In genomic region chr3:46935168-46935858, GRCh38 we compare ENCODE assay signal across 8 cellular contexts. TPM values are rescaled to one million over a fixed set of nuclear protein-coding genes. Genes with fewer than 3 reads are reported as not detected.
DNase-seq lines count a peak whose midpoint lies in the region; ATAC-seq, FAIRE-seq and TF ChIP-seq lines count a peak whose summit lies in the region.

No MANE protein-coding gene starts in this region.

- H4K20me1 ChIP-seq in HepG2 (ENCODE audit: insufficient read depth, low read length), result peaks cover 25% of the 10 kb centered on the region

- H3K4me1 ChIP-seq in HepG2 (ENCODE audit: insufficient read depth, low read length) (peaks cover 92% of the 10 kb centered on the region), tibial artery (peaks cover 6 to 71% (median 67%) of the 10 kb centered on the region in 4 donors)

- peak in 1 of 2 experiments; percentile 31; a peak in 1 of 4 replicates for TF ChIP-seq EP300 in HepG2 (IDR thresholded peaks at IDR 0.05; ENCODE audit: low read depth in 2 of 2, low read length in 2 of 2)
- TF ChIP-seq EP300 in HepG2 (CRISPR knock-in tag; IDR thresholded peaks at IDR 0.05; ENCODE audit: borderline replicate concordance), result no peak

- peaks cover 61% of the 10 kb centered on the region for H3K4me1 Mint-ChIP-seq in Calu3 (ENCODE audit: low read depth, unreplicated experiment)

- H3K36me3 ChIP-seq in HepG2 (replicated peaks in 1 of 2; ENCODE audit: control insufficient read depth in 1 of 2, insufficient read depth in 2 of 2, low read length in 2 of 2) (peaks cover 16 to 59% of the 10 kb centered on the region in 2 experiments), tibial artery (peaks cover 6 to 38% (median 24%) of the 10 kb centered on the region in 3 donors)

- WGBS in HepG2 (ENCODE audit: low lambda C conversion rate), result 77% methylated on average over 5 of the region's 7 CpGs

- in situ Hi-C loops in HepG2 (cut with HindIII; ENCODE audit: extremely low pct_ligation_motif_present, low pct_unique_long_range_greater_than_20kb), result no loop called here

- CTCF ChIA-PET in Calu3 (lab: Charles Lee), result interaction anchor here (0.7 to 1.9 kb wide), 13 partner anchors 9 to 229 kb away, joined by 3 to 14 read pairs (median 4); partner anchors contain the start of gene CCDC12
- CTCF ChIA-PET in HepG2 (lab: Yijun Ruan, JAX; ENCODE audit: low intra/inter-chr PET ratio, low total read pairs), result interaction anchor here (1.2 kb wide), 1 partner anchor 12 kb away, joined by 3 read pairs; no protein-coding TSS in a partner anchor

- H2AFZ ChIP-seq in HepG2 (ENCODE audit: low read length), result no peak overlapping the region

- no TSS peak for BruUV-seq in Calu3 (replicated peaks; lab: Mats Ljungman, UMichigan)
- BruUV-seq in HepG2 (replicated peaks; lab: Mats Ljungman, UMichigan), result no TSS peak

- DNase-seq in Calu3 (peak; percentile 88), NCI-H2196 treated with DMSO at 0.1 percent for 48 hours (lab: John Stamatoyannopoulos, UW; ENCODE audit: unreplicated experiment) (peak; percentile 6), coronary artery (ENCODE audit: low spot score) (peak; percentile 97), HepG2 (ENCODE audit: low spot score) (peak; percentile 92), tibial artery (peak; percentile 94 to 97)

- intact Hi-C loops in Calu3 (cut with micrococcal nuclease; ENCODE audit: unreplicated experiment) (no loop called here), HepG2 (cut with micrococcal nuclease; ENCODE audit: unreplicated experiment) (no loop called here), tibial artery (cut with DNase I; ENCODE audit: low total_unique reads) (no loop called here)

- TF ChIP-seq CTCF in Calu3 (IDR thresholded peaks at IDR 0.05; ENCODE audit: unreplicated experiment) (peak; percentile 53), coronary artery (IDR thresholded peaks at IDR 0.05) (peak; percentile 47), HepG2 (CRISPR knock-in tag; IDR thresholded peaks at IDR 0.05) (peak; percentile 64), tibial artery (IDR thresholded peaks at IDR 0.05) (peak; percentile 75 to 86)

- peak; percentile 58 for TF ChIP-seq RAD21 in HepG2 (CRISPR knock-in tag; IDR thresholded peaks at IDR 0.05)

- H3K9me3 Mint-ChIP-seq in Calu3 (ENCODE audit: low read depth, unreplicated experiment), result no peaks in the 10 kb centered on the region

- POLR2A ChIA-PET in HepG2 (lab: Yijun Ruan, JAX), result interaction anchor here (0.9 to 2.2 kb wide), 7 partner anchors 9 to 57 kb away, joined by 3 to 19 read pairs (median 8); partner anchors contain the start of genes CCDC12 and NBEAL2

- peaks cover 67% of the 10 kb centered on the region for H3K36me3 Mint-ChIP-seq in Calu3 (ENCODE audit: insufficient read depth, unreplicated experiment)

- H3K27me3 ChIP-seq in HepG2 (ENCODE audit: control insufficient read depth in 1 of 2, insufficient read depth in 2 of 2, low read length in 2 of 2) (no peaks in the 10 kb centered on the region), tibial artery (no peaks in the 10 kb centered on the region)

- no peaks in the 10 kb centered on the region for H3K9me3 ChIP-seq in HepG2 (ENCODE audit: low read length)
- no peaks in the 10 kb centered on the region for H3K9me3 ChIP-seq in tibial artery

- peak overlapping the region; percentile 64 for H3K27ac Mint-ChIP-seq in Calu3 (ENCODE audit: unreplicated experiment)

- no peak for TF ChIP-seq POLR2A in HepG2 (IDR thresholded peaks at IDR 0.05; ENCODE audit: insufficient read depth in 1 of 2, low read depth in 2 of 2, low read length in 2 of 2)

- ATAC-seq in HepG2 (peak; percentile 90), HG02938 (IDR thresholded peaks at IDR 0.05; ENCODE audit: unreplicated experiment) (no peak), HG03457 (IDR thresholded peaks at IDR 0.05; ENCODE audit: unreplicated experiment) (no peak), GM19023 (IDR thresholded peaks at IDR 0.05; ENCODE audit: unreplicated experiment) (no peak)

- H3K79me2 ChIP-seq in HepG2 (ENCODE audit: insufficient read depth, low read length), result peaks cover 68% of the 10 kb centered on the region

- H3K27me3 Mint-ChIP-seq in Calu3 (ENCODE audit: unreplicated experiment), result no peaks in the 10 kb centered on the region

- H3K9ac ChIP-seq in HepG2 (ENCODE audit: insufficient read depth, low read depth, low read length), result no peak overlapping the region; the same call in 1 of the 2 replicates

- H3K27ac ChIP-seq in coronary artery (peak overlapping the region; percentile 86 to 98), HepG2 (ENCODE audit: extremely low read length, insufficient read depth, low read length) (peak overlapping the region; percentile 12), tibial artery (peak overlapping the region; percentile 80 to 85)

- no peak overlapping the region for H3K4me3 Mint-ChIP-seq in Calu3 (ENCODE audit: low read depth, unreplicated experiment)

- peak; percentile 73 for FAIRE-seq in HepG2 (lab: Jason Lieb, UNC)

- H3K4me2 ChIP-seq in HepG2 (ENCODE audit: low read depth, low read length), result 0 out of 2 replicates have a peak overlapping the region, but pooled peaks have one; percentile 15

- H3K4me3 ChIP-seq in coronary artery, result peak overlapping the region; percentile 39
- no peak overlapping the region for H3K4me3 ChIP-seq in HepG2 (replicated peaks in 1 of 3; ENCODE audit: insufficient read depth in 1 of 3, low read depth in 2 of 3, low read length in 3 of 3)
- no peak overlapping the region for H3K4me3 ChIP-seq in tibial artery

RNA-seq across cellular contexts. Expression of gene CCDC12, which starts 41.2 kb away (rescaled TPM):
- total RNA-seq in Calu3 (2022) (47.3 and 47.5 TPM in 2 replicates), HepG2 (2016; rRNA removed; fragmentation: Illumina TruSeq; extraction: Trizol) (49.5 and 55.2 TPM in 2 replicates)
- 28.7 and 32.4 TPM in 2 replicates for total RNA-seq in HepG2 (2016; cell fraction: cytosol; rRNA removed; fragmentation: Illumina TruSeq; extraction: Trizol; ENCODE audit: low read depth)
- 52.2 and 56.9 TPM in 2 replicates for total RNA-seq in HepG2 (2016; cell fraction: insoluble cytoplasmic fraction; rRNA removed; fragmentation: Illumina TruSeq; extraction: Trizol)
- 27.1 and 29.7 TPM in 2 replicates for total RNA-seq in HepG2 (2016; cell fraction: membrane; rRNA removed; fragmentation: Illumina TruSeq; extraction: Trizol)
- total RNA-seq in HepG2 (2016; cell fraction: nucleus; rRNA removed; fragmentation: Illumina TruSeq; extraction: Trizol), result 28.6 and 32.0 TPM in 2 replicates
- 28.9 and 30.1 TPM in 2 replicates for polyA plus RNA-seq in HepG2 (2011; rRNA removed)
- polyA plus RNA-seq in HepG2 (2011; cell fraction: cytosol; rRNA removed), result 32.7 and 35.6 TPM in 2 replicates
- polyA plus RNA-seq in HepG2 (2011; cell fraction: nucleus; rRNA removed), result 40.0 and 40.6 TPM in 2 replicates
- 26.3 and 31.7 TPM in 2 replicates for polyA plus RNA-seq in HepG2 (2012)
- polyA plus RNA-seq in HepG2 (2016; cell fraction: cytosol; fragmentation: Illumina TruSeq; extraction: Trizol; ENCODE audit: low read depth), result 14.7 and 15.4 TPM in 2 replicates
- polyA plus RNA-seq in HepG2 (2016; cell fraction: insoluble cytoplasmic fraction; fragmentation: Illumina TruSeq; extraction: Trizol; ENCODE audit: low read depth), result 73.4 and 79.9 TPM in 2 replicates
- 18.7 and 18.8 TPM in 2 replicates for polyA plus RNA-seq in HepG2 (2016; cell fraction: membrane; fragmentation: Illumina TruSeq; extraction: Trizol; ENCODE audit: low read depth)
- 55.2 TPM in 2 replicates for polyA plus RNA-seq in HepG2 (2016; cell fraction: nucleus; fragmentation: Illumina TruSeq; extraction: Trizol; ENCODE audit: insufficient read depth, low read depth)
- polyA minus RNA-seq in HepG2 (2011; rRNA and poly(A)+ RNA removed; ENCODE audit: low replicate concordance), result 53.2 and 59.2 TPM in 2 replicates
- 9.3 and 12.2 TPM in 2 replicates for polyA minus RNA-seq in HepG2 (2011; cell fraction: cytosol; rRNA and poly(A)+ RNA removed)
- 41.3 and 55.9 TPM in 2 replicates for polyA minus RNA-seq in HepG2 (2011; cell fraction: nucleus; rRNA and poly(A)+ RNA removed)

RNA-seq across cellular contexts. Expression of gene NBEAL2, which starts 44.2 kb away (rescaled TPM):
- total RNA-seq in Calu3 (2022) (115 and 143 TPM in 2 replicates), HepG2 (2016; rRNA removed; fragmentation: Illumina TruSeq; extraction: Trizol) (6.0 and 9.7 TPM in 2 replicates)
- 1.8 and 2.7 TPM in 2 replicates for total RNA-seq in HepG2 (2016; cell fraction: cytosol; rRNA removed; fragmentation: Illumina TruSeq; extraction: Trizol; ENCODE audit: low read depth)
- total RNA-seq in HepG2 (2016; cell fraction: insoluble cytoplasmic fraction; rRNA removed; fragmentation: Illumina TruSeq; extraction: Trizol), result 6.0 and 8.3 TPM in 2 replicates
- total RNA-seq in HepG2 (2016; cell fraction: membrane; rRNA removed; fragmentation: Illumina TruSeq; extraction: Trizol), result 4.1 and 4.3 TPM in 2 replicates
- 14.8 and 19.9 TPM in 2 replicates for total RNA-seq in HepG2 (2016; cell fraction: nucleus; rRNA removed; fragmentation: Illumina TruSeq; extraction: Trizol)
- 12.4 and 15.8 TPM in 2 replicates for polyA plus RNA-seq in HepG2 (2011; rRNA removed)
- polyA plus RNA-seq in HepG2 (2011; cell fraction: cytosol; rRNA removed), result 3.6 and 4.9 TPM in 2 replicates
- 222 and 246 TPM in 2 replicates for polyA plus RNA-seq in HepG2 (2011; cell fraction: nucleus; rRNA removed)
- 7.9 and 16.7 TPM in 2 replicates for polyA plus RNA-seq in HepG2 (2012)
- polyA plus RNA-seq in HepG2 (2016; cell fraction: cytosol; fragmentation: Illumina TruSeq; extraction: Trizol; ENCODE audit: low read depth), result 0.67 and 0.80 TPM in 2 replicates
- 6.4 and 7.7 TPM in 2 replicates for polyA plus RNA-seq in HepG2 (2016; cell fraction: insoluble cytoplasmic fraction; fragmentation: Illumina TruSeq; extraction: Trizol; ENCODE audit: low read depth)
- 1.5 and 1.8 TPM in 2 replicates for polyA plus RNA-seq in HepG2 (2016; cell fraction: membrane; fragmentation: Illumina TruSeq; extraction: Trizol; ENCODE audit: low read depth)
- 69.9 and 76.5 TPM in 2 replicates for polyA plus RNA-seq in HepG2 (2016; cell fraction: nucleus; fragmentation: Illumina TruSeq; extraction: Trizol; ENCODE audit: insufficient read depth, low read depth)
- 8.9 and 19.6 TPM in 2 replicates for polyA minus RNA-seq in HepG2 (2011; rRNA and poly(A)+ RNA removed; ENCODE audit: low replicate concordance)
- 2.9 and 3.9 TPM in 2 replicates for polyA minus RNA-seq in HepG2 (2011; cell fraction: cytosol; rRNA and poly(A)+ RNA removed)
- polyA minus RNA-seq in HepG2 (2011; cell fraction: nucleus; rRNA and poly(A)+ RNA removed), result 18.7 and 21.3 TPM in 2 replicates

RNA-seq across cellular contexts. Expression of gene PTH1R, which starts 57.8 kb away (rescaled TPM):
- total RNA-seq in Calu3 (2022), result not detected in 2 replicates
- total RNA-seq in HepG2 (2016; rRNA removed; fragmentation: Illumina TruSeq; extraction: Trizol), result not detected in 2 replicates
- not detected in 2 replicates for total RNA-seq in HepG2 (2016; cell fraction: cytosol; rRNA removed; fragmentation: Illumina TruSeq; extraction: Trizol; ENCODE audit: low read depth)
- total RNA-seq in HepG2 (2016; cell fraction: insoluble cytoplasmic fraction; rRNA removed; fragmentation: Illumina TruSeq; extraction: Trizol), result not detected in 2 replicates
- not detected in 2 replicates for total RNA-seq in HepG2 (2016; cell fraction: membrane; rRNA removed; fragmentation: Illumina TruSeq; extraction: Trizol)
- not detected in 2 replicates for total RNA-seq in HepG2 (2016; cell fraction: nucleus; rRNA removed; fragmentation: Illumina TruSeq; extraction: Trizol)
- polyA plus RNA-seq in HepG2 (2011; rRNA removed), result not detected in 2 replicates
- polyA plus RNA-seq in HepG2 (2011; cell fraction: cytosol; rRNA removed), result not detected in 2 replicates
- polyA plus RNA-seq in HepG2 (2011; cell fraction: nucleus; rRNA removed), result 0.10 TPM in 1 of 2 replicates, not detected in the other
- polyA plus RNA-seq in HepG2 (2012), result not detected in 2 replicates
- polyA plus RNA-seq in HepG2 (2016; cell fraction: cytosol; fragmentation: Illumina TruSeq; extraction: Trizol; ENCODE audit: low read depth), result not detected in 2 replicates
- not detected in 2 replicates for polyA plus RNA-seq in HepG2 (2016; cell fraction: insoluble cytoplasmic fraction; fragmentation: Illumina TruSeq; extraction: Trizol; ENCODE audit: low read depth)
- not detected in 2 replicates for polyA plus RNA-seq in HepG2 (2016; cell fraction: membrane; fragmentation: Illumina TruSeq; extraction: Trizol; ENCODE audit: low read depth)
- not detected in 2 replicates for polyA plus RNA-seq in HepG2 (2016; cell fraction: nucleus; fragmentation: Illumina TruSeq; extraction: Trizol; ENCODE audit: insufficient read depth, low read depth)
- polyA minus RNA-seq in HepG2 (2011; rRNA and poly(A)+ RNA removed; ENCODE audit: low replicate concordance), result not detected in 2 replicates
- not detected in 2 replicates for polyA minus RNA-seq in HepG2 (2011; cell fraction: cytosol; rRNA and poly(A)+ RNA removed)
- not detected in 2 replicates for polyA minus RNA-seq in HepG2 (2011; cell fraction: nucleus; rRNA and poly(A)+ RNA removed)

Comparison
In these comparisons a context has a peak if more than half of its experiments do, and no peak if none do; other contexts are left out.
1. DNase-seq: peak in every context shown above with its lines; median percentile 97 in coronary artery; 96 in tibial artery; 92 in HepG2; 88 in Calu3; 6 in NCI-H2196 treated with DMSO at 0.1 percent for 48 hours.
2. H3K27ac ChIP-seq: peak in every context shown above with its lines; median percentile 92 in coronary artery; 82 in tibial artery; 12 in HepG2.